In the genomic region with DNA sequence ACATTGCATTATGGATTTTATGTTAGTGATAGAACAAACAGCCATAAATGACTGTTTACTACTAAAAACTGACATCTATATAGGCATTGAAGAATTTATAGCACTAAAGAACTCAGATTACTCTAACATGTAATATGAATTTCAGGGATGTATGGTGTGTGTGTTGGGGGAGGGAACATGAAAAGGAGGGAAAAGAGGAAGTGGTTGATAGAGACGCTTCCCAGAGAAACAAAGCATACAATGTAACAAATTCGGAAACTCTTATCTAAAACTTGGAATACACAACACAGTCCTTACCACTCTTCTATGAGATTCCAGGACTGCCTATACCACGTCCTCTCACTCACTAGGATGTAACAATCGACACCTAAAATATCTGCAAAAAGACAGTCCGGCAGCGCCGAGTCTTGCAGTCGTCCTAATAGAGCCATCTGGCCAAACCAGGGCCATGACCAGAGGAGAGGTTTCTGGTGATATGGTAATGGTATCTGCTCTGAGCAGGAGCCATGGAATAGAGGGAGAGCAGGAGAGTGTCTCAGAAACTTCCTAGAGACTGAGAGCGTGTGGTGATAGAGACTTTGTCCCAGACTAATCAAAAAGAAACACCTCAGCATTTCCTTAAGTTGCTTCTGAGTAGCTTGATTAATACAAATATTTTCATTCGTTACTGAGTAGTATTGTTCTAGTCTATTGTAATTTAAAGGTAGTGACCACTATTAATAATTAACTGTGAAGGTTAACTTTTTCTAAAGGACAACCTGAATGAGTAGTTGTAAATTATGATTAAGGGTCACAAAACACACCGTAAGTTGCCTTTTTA, we compare ENCODE assay signal across 29 cellular contexts.
"Had no signal": no experiment of that assay in that cellular context is flagged by ENCODE, and none has a peak within 500 bp of the region (broad histone marks: within the 10 kb centered on the region; RNA-seq: fewer than 3 reads in every experiment).

No MANE protein-coding gene starts in this region.

- FAIRE-seq: kidney, pancreas had no signal

- ATAC-seq: esophagus mucosa; gastrocnemius medialis; left lobe of liver; mucosa of descending colon; pancreas; stimulated activated naive CD8-positive, alpha-beta T cell treated with anti-CD3 and anti-CD28 coated beads, Interleukin-15, amount 100 ng/mL, for 72 hours had no signal

- H3K27me3 Mint-ChIP-seq: naive B cell; natural killer cell treated with Interleukin-12 subunit alpha and Interleukin-12 subunit beta and Interleukin-15 and Interleukin-18, amount 100 ng/mL, for 72 hours had no signal

- H3K4me1 Mint-ChIP-seq: endodermal cell; naive B cell; stimulated activated naive CD8-positive, alpha-beta T cell treated with anti-CD3 and anti-CD28 coated beads, Interleukin-15, amount 100 ng/mL, for 72 hours had no signal

- DNase-seq: cortex of kidney; effector CD4-positive, alpha-beta T cell; endodermal cell; foreskin fibroblast; gastrocnemius medialis; head of caudate nucleus; kidney; mesenchymal stem cell; mucosa of descending colon; naive B cell; occipital lobe; pancreas; right lobe of liver; stimulated activated CD4-positive, alpha-beta T cell treated with anti-CD3 and anti-CD28 coated beads, Interleukin-12 subunit alpha, Interleukin-12 subunit beta, amount 100 ng/mL, for 4 hours; stimulated activated CD4-positive, alpha-beta T cell treated with anti-CD3 and anti-CD28 coated beads, Interleukin-1b, Interleukin-23, amount 100 ng/mL, for 48 hours; stimulated activated CD4-positive, alpha-beta T cell treated with anti-CD3 and anti-CD28 coated beads, Interleukin-4, amount 100 ng/mL, for 1 hour; stimulated activated CD8-positive, alpha-beta memory T cell treated with anti-CD3 and anti-CD28 coated beads, Interleukin-4, amount 100 ng/mL, for 48 hours; stimulated activated naive CD4-positive, alpha-beta T cell; stimulated activated naive CD8-positive, alpha-beta T cell treated with anti-CD3 and anti-CD28 coated beads, Interleukin-15, amount 100 ng/mL, for 72 hours; transverse colon; upper lobe of right lung; uterus had no signal

- H3K9me3 Mint-ChIP-seq: mesothelial cell of epicardium; stimulated activated naive CD8-positive, alpha-beta T cell treated with anti-CD3 and anti-CD28 coated beads, Interleukin-15, amount 100 ng/mL, for 72 hours had no signal

- H3K4me1 ChIP-seq: pancreas, right lobe of liver, transverse colon, upper lobe of right lung, uterus had no signal

- H3K27me3 ChIP-seq: gastrocnemius medialis, pancreas, right lobe of liver, suprapubic skin, transverse colon, upper lobe of right lung, uterus had no signal

- H3K4me3 Mint-ChIP-seq: endodermal cell; mesothelial cell of epicardium; naive B cell; natural killer cell treated with Interleukin-12 subunit alpha and Interleukin-12 subunit beta and Interleukin-15 and Interleukin-18, amount 100 ng/mL, for 72 hours; stimulated activated naive CD8-positive, alpha-beta T cell treated with anti-CD3 and anti-CD28 coated beads, Interleukin-15, amount 100 ng/mL, for 72 hours had no signal

- H3K27ac ChIP-seq: epithelial cell of prostate, gastrocnemius medialis, pancreas, right lobe of liver, suprapubic skin, transverse colon, upper lobe of right lung, uterus had no signal

- H3K36me3 Mint-ChIP-seq: naive B cell; natural killer cell treated with Interleukin-12 subunit alpha and Interleukin-12 subunit beta and Interleukin-15 and Interleukin-18, amount 100 ng/mL, for 72 hours had no signal

- H3K4me3 ChIP-seq: gastrocnemius medialis, mucosa of descending colon, pancreas, right lobe of liver, smooth muscle cell, suprapubic skin, transverse colon, upper lobe of right lung, uterus had no signal

- H3K9me3 ChIP-seq: gastrocnemius medialis, mucosa of descending colon, pancreas, right lobe of liver, suprapubic skin, transverse colon, upper lobe of right lung, uterus had no signal

- H3K4me2 ChIP-seq: smooth muscle cell had no signal

- H3K36me3 ChIP-seq: gastrocnemius medialis, pancreas, right lobe of liver, suprapubic skin, transverse colon, upper lobe of right lung, uterus had no signal

- H3K27ac Mint-ChIP-seq: endodermal cell; mesothelial cell of epicardium; naive B cell; natural killer cell treated with Interleukin-12 subunit alpha and Interleukin-12 subunit beta and Interleukin-15 and Interleukin-18, amount 100 ng/mL, for 72 hours; stimulated activated naive CD8-positive, alpha-beta T cell treated with anti-CD3 and anti-CD28 coated beads, Interleukin-15, amount 100 ng/mL, for 72 hours had no signal
